ENCODE assay signal across 10 cellular contexts in genomic region chr20:17614812-17615644, GRCh38. TPM values are rescaled to one million over a fixed set of nuclear protein-coding genes. Genes with fewer than 3 reads are reported as not detected.
DNase-seq lines count a peak whose midpoint lies in the region; ATAC-seq, FAIRE-seq and TF ChIP-seq lines count a peak whose summit lies in the region.
"Had no signal": no experiment of that assay in that cellular context is flagged by ENCODE, and none has a peak within 500 bp of the region (broad histone marks: within the 10 kb centered on the region; RNA-seq: fewer than 3 reads in every experiment).

No MANE protein-coding gene starts in this region.

- intact Hi-C loops in Caco-2 (cut with micrococcal nuclease; ENCODE audit: unreplicated experiment), result no loop called here
- intact Hi-C loops in left ventricle myocardium superior (cut with micrococcal nuclease), result loop anchor here (5.0 kb wide), 1 partner anchor 78 kb away; no protein-coding TSS in a partner anchor
- intact Hi-C loops in psoas muscle (cut with DNase I), result no loop called here

- peak overlapping the region; percentile 76 for H3K27ac ChIP-seq in RWPE1
- peak overlapping the region; percentile 23 for H3K27ac ChIP-seq in psoas muscle
- H3K27ac ChIP-seq: PC-9 had no signal

- H3K27me3 Mint-ChIP-seq in Caco-2 (ENCODE audit: insufficient read depth, unreplicated experiment), result no peaks in the 10 kb centered on the region

- peak overlapping the region; percentile 76 for H3K27ac Mint-ChIP-seq in Caco-2 (ENCODE audit: unreplicated experiment)

- H3K4me1 ChIP-seq in Caco-2 (0 out of 2 replicates have a peak, but pooled peaks cover 6% of the 10 kb centered on the region), psoas muscle (peaks cover 6% of the 10 kb centered on the region)

- H3K36me3 ChIP-seq in Caco-2 (ENCODE audit: control insufficient read depth, insufficient read depth, low read length) (peaks cover 26% of the 10 kb centered on the region), psoas muscle (ENCODE audit: insufficient read depth in 1 of 2, low read depth in 1 of 2) (peaks cover 0 to 35% of the 10 kb centered on the region in 2 donors)

- H3K4me1 Mint-ChIP-seq in Caco-2 (ENCODE audit: low read depth, unreplicated experiment), result peaks cover 5% of the 10 kb centered on the region

- no TSS peak for BruUV-seq in Caco-2 (replicated peaks; lab: Mats Ljungman, UMichigan)

- TF ChIP-seq POLR2A in GM12892 (IDR thresholded peaks at IDR 0.05; ENCODE audit: low read depth, low read length), result no peak

- H3K27me3 ChIP-seq in Caco-2 (replicated peaks; ENCODE audit: control insufficient read depth, insufficient read depth, low read length) (no peaks in the 10 kb centered on the region), psoas muscle (ENCODE audit: insufficient read depth in 3 of 3, low read length in 2 of 3) (no peaks in the 10 kb centered on the region)

- CTCF ChIA-PET in Caco-2 (lab: Charles Lee) (interaction anchor here (0.9 kb wide), 1 partner anchor 78 kb away, joined by 3 read pairs; no protein-coding TSS in a partner anchor), RWPE1 (lab: Yijun Ruan, JAX) (interaction anchor here (0.8 to 0.9 kb wide), 2 partner anchors 78 to 79 kb away, joined by 4 to 6 read pairs; no protein-coding TSS in a partner anchor)

- H3K36me3 Mint-ChIP-seq in Caco-2 (ENCODE audit: insufficient read depth, unreplicated experiment), result peaks cover 100% of the 10 kb centered on the region

- no peak for FAIRE-seq in GM12892 (lab: Jason Lieb, UNC)
- FAIRE-seq: colon had no signal

- H3K9me3 ChIP-seq in Caco-2 (no peaks in the 10 kb centered on the region), psoas muscle (no peaks in the 10 kb centered on the region)

- POLR2A ChIA-PET in Caco-2 (lab: Charles Lee) (no interaction called here), RWPE1 (lab: Yijun Ruan, JAX; ENCODE audit: low non-redundant PET) (no interaction called here)

- WGBS in psoas muscle, 3 donors, result 54 to 63% (median 57%) methylated on average over 31 to 32 of the region's 32 CpGs

- no peaks in the 10 kb centered on the region for H3K9me3 Mint-ChIP-seq in Caco-2 (ENCODE audit: unreplicated experiment)

- H3K4me3 ChIP-seq in Caco-2 (ENCODE audit: low read depth, low read length), result no peak overlapping the region
- H3K4me3 ChIP-seq in psoas muscle, result no peak overlapping the region
- H3K4me3 ChIP-seq: PC-9 had no signal

- ATAC-seq in left ventricle myocardium superior (peak; percentile 2), psoas muscle (peak in 1 of 4 donors; percentile 2), HG02678 (IDR thresholded peaks at IDR 0.05; ENCODE audit: unreplicated experiment) (no peak), HG03045 (IDR thresholded peaks at IDR 0.05; ENCODE audit: unreplicated experiment) (no peak)
- ATAC-seq in activated CD4-positive, CD25-positive, alpha-beta regulatory T cell treated with anti-CD3 and anti-CD28 coated beads, Interleukin-2, amount 50 U/mL, for 24 hours, result no peak

- TF ChIP-seq CTCF in Caco-2 (IDR thresholded peaks at IDR 0.05; ENCODE audit: insufficient read depth in 1 of 2, low read depth in 1 of 2, low read length in 1 of 2, severe bottlenecking in 1 of 2, unreplicated experiment in 1 of 2), result no peak
- no peak for TF ChIP-seq CTCF in RWPE1 (conservative IDR thresholded peaks at IDR 0.05; ENCODE audit: low read depth)
- TF ChIP-seq CTCF in psoas muscle (IDR thresholded peaks at IDR 0.05), result no peak

- H3K4me3 Mint-ChIP-seq in Caco-2 (ENCODE audit: unreplicated experiment), result peak overlapping the region; percentile 18

- DNase-seq in Caco-2, result peak in 1 of 2 experiments; percentile 43
- no peak for DNase-seq in RWPE1 (ENCODE audit: low spot score)
- DNase-seq in left ventricle myocardium superior, result no peak
- DNase-seq in psoas muscle, result peak in 1 of 2 donors; percentile 60
- no peak for DNase-seq in GM12892 (ENCODE audit: insufficient read length)
- DNase-seq: PC-9 had no signal

RNA-seq across cellular contexts. Expression of gene DSTN, which starts 45.2 kb away (rescaled TPM):
- 313 and 318 TPM in 2 replicates for total RNA-seq in Caco-2 (2022)
- 836 TPM for total RNA-seq in left ventricle myocardium superior
- 10 to 100 TPM; 45.6 to 82.3 (median 66.2) TPM for total RNA-seq in psoas muscle
- 100 to 1,000 TPM in 2 of 3 donors, 10 to 100 TPM in 1; 88.1 to 202 (median 115) TPM for polyA plus RNA-seq in psoas muscle
- polyA plus RNA-seq in GM12892 (2012; ENCODE audit: missing spikeins), result 46.9 TPM
